In the genomic region with DNA sequence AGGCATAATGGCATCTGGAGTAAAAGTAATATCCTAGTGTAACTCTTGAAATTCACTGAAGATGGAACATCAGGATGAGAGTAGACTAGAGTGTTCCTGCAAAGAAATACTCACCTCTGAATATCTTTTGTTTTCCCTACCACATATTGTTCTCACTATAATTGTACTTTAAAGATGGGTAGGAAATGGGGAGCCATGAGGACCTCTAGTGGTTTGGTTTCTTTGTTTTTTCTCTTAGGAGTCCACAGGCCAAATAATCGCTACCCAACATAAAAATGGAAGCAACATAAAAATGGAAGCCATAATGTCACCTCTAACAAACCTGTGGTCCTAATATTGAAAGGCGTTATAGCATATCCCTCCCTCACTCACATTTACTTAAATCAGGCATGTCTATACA, we compare ENCODE assay signal across 18 cellular contexts.
DNase-seq lines count a peak whose midpoint lies in the region; ATAC-seq and TF ChIP-seq lines count a peak whose summit lies in the region.
"Had no signal": no experiment of that assay in that cellular context is flagged by ENCODE, and none has a peak within 500 bp of the region (broad histone marks: within the 10 kb centered on the region; RNA-seq: fewer than 3 reads in every experiment).

No MANE protein-coding gene starts in this region.

- H3K36me3 Mint-ChIP-seq in H9 (ENCODE audit: insufficient read depth in 1 of 3, low read depth in 3 of 3) (no peaks in the 10 kb centered on the region), endodermal cell (ENCODE audit: low read depth) (no peaks in the 10 kb centered on the region)

- peak; percentile 59 for TF ChIP-seq CTCF in H9 (conservative IDR thresholded peaks at IDR 0.05)
- peak; percentile 16; the same call in 1 of the 2 replicates for TF ChIP-seq CTCF in OCI-LY3 (IDR thresholded peaks at IDR 0.05; ENCODE audit: low read depth, low read length)
- TF ChIP-seq CTCF in endodermal cell (conservative IDR thresholded peaks at IDR 0.05), result peak; percentile 70
- no peak for TF ChIP-seq CTCF in foreskin keratinocyte (conservative IDR thresholded peaks at IDR 0.05)

- H3K27ac ChIP-seq in H9 (ENCODE audit: insufficient read length, low read depth, low read length) (no peak overlapping the region), OCI-LY3 (ENCODE audit: low read length) (no peak overlapping the region), endodermal cell (ENCODE audit: low read depth, low read length) (no peak overlapping the region), foreskin keratinocyte (no peak overlapping the region)
- H3K27ac ChIP-seq: gastroesophageal sphincter, testis had no signal

- H3K56ac ChIP-seq in H9 (ENCODE audit: insufficient read length, low read depth, low read length), result no peak overlapping the region

- H2BK15ac ChIP-seq in H9 (ENCODE audit: low read depth, low read length), result no peak overlapping the region

- H3K27me3 ChIP-seq in H9 (ENCODE audit: insufficient read depth, low read length) (no peaks in the 10 kb centered on the region), OCI-LY3 (ENCODE audit: low read depth, low read length) (no peaks in the 10 kb centered on the region), endodermal cell (ENCODE audit: control insufficient read depth, insufficient read depth, low read length, poor library complexity, severe bottlenecking) (peaks cover 20% of the 10 kb centered on the region), foreskin keratinocyte (no peaks in the 10 kb centered on the region)
- H3K27me3 ChIP-seq: BE2C, gastroesophageal sphincter, testis had no signal

- no peak overlapping the region for H2BK120ac ChIP-seq in H9 (ENCODE audit: low read depth, low read length, poor library complexity, severe bottlenecking)

- no peak overlapping the region for H4K91ac ChIP-seq in H9 (ENCODE audit: insufficient read length, low read depth, low read length)

- no peak overlapping the region for H3K23ac ChIP-seq in H9 (ENCODE audit: insufficient read length, low read depth, low read length)

- H3K27ac Mint-ChIP-seq in H9 (no peak overlapping the region), endodermal cell (no peak overlapping the region)

- no peaks in the 10 kb centered on the region for H3K27me3 Mint-ChIP-seq in H9 (ENCODE audit: low read depth)
- H3K27me3 Mint-ChIP-seq in endodermal cell (ENCODE audit: insufficient read depth), result peaks cover 29% of the 10 kb centered on the region

- H3K23me2 ChIP-seq in H9 (ENCODE audit: insufficient read length, low read depth, low read length, poor library complexity, severe bottlenecking), result no peaks in the 10 kb centered on the region

- H3K4me1 Mint-ChIP-seq in H9 (peaks cover 16 to 18% of the 10 kb centered on the region in 2 experiments), endodermal cell (peaks cover 4% of the 10 kb centered on the region)

- H3K9me3 Mint-ChIP-seq in H9, result peaks cover 5 to 6% of the 10 kb centered on the region in 2 experiments; a peak in 3 of 5 replicates
- H3K9me3 Mint-ChIP-seq in endodermal cell, result peaks cover 22% of the 10 kb centered on the region

- H3K79me2 ChIP-seq in H9 (ENCODE audit: insufficient read depth, low read length), result no peaks in the 10 kb centered on the region
- no peaks in the 10 kb centered on the region for H3K79me2 ChIP-seq in OCI-LY3 (ENCODE audit: low read length)

- intact Hi-C loops in left ventricle myocardium superior (cut with micrococcal nuclease), result no loop called here

- DNase-seq in AML-193 (lab: John Stamatoyannopoulos, UW) (peak; percentile 8 to 29), H9 (no peak), endodermal cell (no peak), cortex of kidney (lab: John Stamatoyannopoulos, UW) (no peak), foreskin keratinocyte (no peak), left ventricle myocardium superior (no peak), nucleus accumbens (lab: John Stamatoyannopoulos, UW) (no peak)
- DNase-seq: activated effector memory CD4-positive, alpha-beta T cell treated with anti-CD3 and anti-CD28 coated beads, Interleukin-2, amount 50 U/mL, for 16 hours; BE2C; DMS79; NCI-H1105 treated with DMSO at 0.1 percent for 48 hours; NCI-H2171 treated with DMSO at 0.1 percent for 48 hours; stimulated activated CD4-positive, alpha-beta T cell treated with anti-CD3 and anti-CD28 coated beads, Interleukin-2, amount 100 ng/mL, for 48 hours; stimulated activated CD8-positive, alpha-beta memory T cell treated with anti-CD3 and anti-CD28 coated beads, Interleukin-4, amount 100 ng/mL, for 48 hours; testis had no signal

- WGBS in H9 (ENCODE audit: extremely low coverage, insufficient read length, low lambda C conversion rate), result no CpG with 5 or more reads among the region's 2 CpGs
- WGBS in endodermal cell (ENCODE audit: insufficient coverage in 1 of 2, insufficient read length in 1 of 2), 2 experiments, result 90 to 92% methylated on average over 2 of the region's 2 CpGs

- no peak overlapping the region for H3K9ac ChIP-seq in H9 (ENCODE audit: extremely low read depth, insufficient read length, low read length)
- no peak overlapping the region for H3K9ac ChIP-seq in OCI-LY3 (ENCODE audit: low read length)
- H3K9ac ChIP-seq in endodermal cell (ENCODE audit: extremely low read depth, low read length, poor library complexity, severe bottlenecking), result no peak overlapping the region

- no peak overlapping the region for H2AFZ ChIP-seq in H9 (ENCODE audit: low read length)
- no peak overlapping the region for H2AFZ ChIP-seq in OCI-LY3 (ENCODE audit: low read depth, low read length)

- H2AK5ac ChIP-seq in H9 (ENCODE audit: insufficient read length, low read length), result no peak overlapping the region

- no peaks in the 10 kb centered on the region for H3K4me1 ChIP-seq in H9 (ENCODE audit: insufficient read depth, low read length)
- no peaks in the 10 kb centered on the region for H3K4me1 ChIP-seq in OCI-LY3 (ENCODE audit: low read length)
- peaks cover 3% of the 10 kb centered on the region for H3K4me1 ChIP-seq in endodermal cell (ENCODE audit: control insufficient read depth, insufficient read depth, low read length)
- no peaks in the 10 kb centered on the region for H3K4me1 ChIP-seq in foreskin keratinocyte
- H3K4me1 ChIP-seq: BE2C, gastroesophageal sphincter, testis had no signal

- H3K4me2 ChIP-seq in H9 (ENCODE audit: insufficient read depth, insufficient read length, low read length) (no peak overlapping the region), OCI-LY3 (ENCODE audit: low read length) (no peak overlapping the region)

- H3K4me3 Mint-ChIP-seq in H9 (no peak overlapping the region), endodermal cell (no peak overlapping the region)

- H3K36me3 ChIP-seq in OCI-LY3 (replicated peaks; ENCODE audit: low read depth, low read length), result no peaks in the 10 kb centered on the region
- H3K36me3 ChIP-seq in endodermal cell (ENCODE audit: control insufficient read depth, insufficient read depth, low read length), result no peaks in the 10 kb centered on the region
- H3K36me3 ChIP-seq: BE2C, gastroesophageal sphincter had no signal

- H3K18ac ChIP-seq in H9 (ENCODE audit: insufficient read length, low read depth, low read length), result no peak overlapping the region

- H2BK5ac ChIP-seq in H9 (ENCODE audit: insufficient read length, low read length), result no peak overlapping the region

- no peak overlapping the region for H3K14ac ChIP-seq in H9 (ENCODE audit: insufficient read depth, low read length)

- no peak overlapping the region for H2BK20ac ChIP-seq in H9 (ENCODE audit: low read depth, low read length, poor library complexity, severe bottlenecking)

- no peak overlapping the region for H4K8ac ChIP-seq in H9 (replicated peaks; ENCODE audit: insufficient read length, low read depth, low read length)

- H3T11ph ChIP-seq in H9 (ENCODE audit: low read length), result no peak overlapping the region

- no peak overlapping the region for H3K4ac ChIP-seq in H9 (ENCODE audit: low read depth, low read length)

- no peak overlapping the region for H3K4me3 ChIP-seq in OCI-LY3 (ENCODE audit: low read length)
- no peak overlapping the region for H3K4me3 ChIP-seq in endodermal cell (ENCODE audit: low read length)
- H3K4me3 ChIP-seq: gastroesophageal sphincter, testis had no signal

- no peaks in the 10 kb centered on the region for H3K9me3 ChIP-seq in H9 (ENCODE audit: control insufficient read depth, low read depth, low read length)
- no peaks in the 10 kb centered on the region for H3K9me3 ChIP-seq in OCI-LY3 (ENCODE audit: insufficient read depth, low read length)
- peaks cover 18% of the 10 kb centered on the region for H3K9me3 ChIP-seq in endodermal cell (ENCODE audit: control insufficient read depth, low read length)
- H3K9me3 ChIP-seq: BE2C, gastroesophageal sphincter, testis had no signal

- H4K20me1 ChIP-seq in H9 (ENCODE audit: control insufficient read depth, insufficient read depth, insufficient read length) (no peaks in the 10 kb centered on the region), OCI-LY3 (ENCODE audit: insufficient read depth, low read length) (no peaks in the 10 kb centered on the region)

- H2BK12ac ChIP-seq in H9 (ENCODE audit: insufficient read length, low read depth, low read length), result no peak overlapping the region

- H3K79me1 ChIP-seq in H9 (ENCODE audit: insufficient read depth, low read depth, low read length, poor library complexity, severe bottlenecking), result no peaks in the 10 kb centered on the region

- no peak for ATAC-seq in foreskin keratinocyte
- no peak for ATAC-seq in left ventricle myocardium superior
- ATAC-seq: activated CD4-positive, CD25-positive, alpha-beta regulatory T cell treated with anti-CD3 and anti-CD28 coated beads, Interleukin-2, amount 50 U/mL, for 24 hours; gastroesophageal sphincter had no signal

- no peak overlapping the region for H4K5ac ChIP-seq in H9 (ENCODE audit: insufficient read length, low read depth, low read length)

Comparison
In these comparisons a context has a peak if more than half of its experiments do, and no peak if none do; other contexts are left out.
1. DNase-seq: peak in AML-193 (2 of 2); none in H9 (single experiment), endodermal cell (single experiment), cortex of kidney (single experiment), foreskin keratinocyte (0 of 2), left ventricle myocardium superior (single experiment) and nucleus accumbens (0 of 56).